Comparison of ENCODE assay signal across 1 cellular context in genomic region chr3:71312461-71312860, GRCh38.
TF ChIP-seq lines count a peak whose summit lies in the region.

No MANE protein-coding gene starts in this region.

TF ChIP-seq in WTC11, 78 proteins besides CTCF, POLR2A, EP300 and RAD21 (continued from another document):
- TF ChIP-seq ZBTB43 (CRISPR knock-in tag; IDR thresholded peaks at IDR 0.05) (no peak), GTF2I (CRISPR knock-in tag; conservative IDR thresholded peaks at IDR 0.05) (no peak), USF2 (CRISPR knock-in tag; IDR thresholded peaks at IDR 0.05) (no peak), ZNF138 (CRISPR knock-in tag; conservative IDR thresholded peaks at IDR 0.05) (no peak), HMGXB4 (CRISPR knock-in tag; IDR thresholded peaks at IDR 0.05) (no peak), NR3C1 (CRISPR knock-in tag; conservative IDR thresholded peaks at IDR 0.05; ENCODE audit: low read depth) (no peak)
